Comparison of ENCODE assay signal across 8 cellular contexts in genomic region chr1:45493116-45493697, GRCh38. TPM values are rescaled to one million over a fixed set of nuclear protein-coding genes. Genes with fewer than 3 reads are reported as not detected.
DNase-seq lines count a peak whose midpoint lies in the region; ATAC-seq, FAIRE-seq and TF ChIP-seq lines count a peak whose summit lies in the region.

No MANE protein-coding gene starts in this region.

- no peaks in the 10 kb centered on the region for H3K27me3 ChIP-seq in WERI-Rb-1 (ENCODE audit: insufficient read depth, low read depth, severe bottlenecking)

- H3K36me3 ChIP-seq in WERI-Rb-1, result no peaks in the 10 kb centered on the region

- no peak for TF ChIP-seq EP300 in A549 (IDR thresholded peaks at IDR 0.05)

- H3K9me3 ChIP-seq in A549 (no peaks in the 10 kb centered on the region), WERI-Rb-1 (ENCODE audit: severe bottlenecking) (no peaks in the 10 kb centered on the region)

- DNase-seq in A549 (ENCODE audit: low read depth in 1 of 2, low spot score in 1 of 2), result peak in 1 of 2 experiments; percentile 53
- peak; percentile 20 for DNase-seq in GF-D8 (lab: John Stamatoyannopoulos, UW)
- peak; percentile 30 to 43 for DNase-seq in NCI-H1930 (lab: John Stamatoyannopoulos, UW)
- DNase-seq in WERI-Rb-1, result peak; percentile 63
- DNase-seq in dermis microvascular lymphatic vessel endothelial cell (ENCODE audit: low read depth in 2 of 2), result peak; percentile 63 to 75
- DNase-seq in naive B cell, result peak; percentile 60

- no peak overlapping the region for H3K4me3 ChIP-seq in A549
- H3K4me3 ChIP-seq in WERI-Rb-1 (ENCODE audit: low read depth, low read length), result no peak overlapping the region

- TF ChIP-seq CTCF in A549 (IDR thresholded peaks at IDR 0.05) (peak; percentile 67), WERI-Rb-1 (IDR thresholded peaks at IDR 0.05; ENCODE audit: low read depth, low read length) (peak; percentile 47; the same call in 1 of the 2 replicates)

- POLR2A ChIA-PET in A549 (lab: Yijun Ruan, JAX), result interaction anchor here (0.5 to 1.0 kb wide), 2 partner anchors 13 to 29 kb away, joined by 3 to 6 read pairs; partner anchors contain the start of gene PRDX1

- ATAC-seq in A549 (no peak), naive B cell (ENCODE audit: low read depth in 2 of 2) (no peak), GM21447 (IDR thresholded peaks at IDR 0.05; ENCODE audit: unreplicated experiment) (no peak), GM18517 (IDR thresholded peaks at IDR 0.05; ENCODE audit: unreplicated experiment) (no peak)

- 14% methylated on average over 2 of the region's 2 CpGs for WGBS in A549 (ENCODE audit: missing lambda C conversion rate)

- H3K27ac Mint-ChIP-seq in naive B cell, result peak overlapping the region in 4 of 6 donors; percentile 64 to 95 (median 78)

- no peak for TF ChIP-seq POLR2A in A549 (IDR thresholded peaks at IDR 0.05; ENCODE audit: low read length)

- H3K4me1 Mint-ChIP-seq in naive B cell, result peaks cover 8 to 19% (median 16%) of the 10 kb centered on the region in 3 donors

- TF ChIP-seq RAD21 in A549 (conservative IDR thresholded peaks at IDR 0.05 in 1 of 2, IDR thresholded peaks at IDR 0.05 in 1 of 2), result peak; percentile 73 to 78

- H3K27me3 Mint-ChIP-seq in naive B cell, result no peaks in the 10 kb centered on the region

- FAIRE-seq in A549 (lab: Jason Lieb, UNC), result no peak

- no peaks in the 10 kb centered on the region for H3K9me3 Mint-ChIP-seq in naive B cell

- no peak overlapping the region for H3K27ac ChIP-seq in A549
- no peak overlapping the region for H3K27ac ChIP-seq in WERI-Rb-1

- H3K4me2 ChIP-seq in A549, result no peak overlapping the region

- H3K4me3 Mint-ChIP-seq in naive B cell, result peak overlapping the region in 6 of 8 donors; percentile 29 to 81 (median 56)

- peaks cover 0 to 15% of the 10 kb centered on the region in 2 donors for H3K36me3 Mint-ChIP-seq in naive B cell

- CTCF ChIA-PET in A549 (lab: Yijun Ruan, JAX), result interaction anchor here (0.6 to 8.0 kb wide), 40 partner anchors 10 to 781 kb away, joined by 3 to 157 read pairs (median 4); partner anchors contain the start of genes MUTYH, PRDX1, TOE1 and UROD

- H3K4me1 ChIP-seq in A549, result no peaks in the 10 kb centered on the region; the same call in 2 of the 3 replicates

TF ChIP-seq in A549, 52 proteins besides CTCF, POLR2A, EP300 and RAD21:
- TF ChIP-seq MYC (IDR thresholded peaks at IDR 0.05; ENCODE audit: borderline replicate concordance, low read length), result no peak
- peak; percentile 78 for TF ChIP-seq SMC3 (IDR thresholded peaks at IDR 0.05)

RNA-seq across cellular contexts. Expression of gene TESK2, which starts 2.2 kb away (rescaled TPM):
- polyA plus RNA-seq in A549 (2011; rRNA removed) (0.48 and 0.58 TPM in 2 replicates), A549 (2017; fragmentation: RNase III; extraction: RNeasy Plus Mini Kit Qiagen cat#74134 plus additional on column Dnase treatment) (0.22 to 0.28 TPM (median 0.26 TPM) in 3 replicates), naive B cell (ENCODE audit: low read depth in 6 of 6) (10 to 100 TPM in 5 of 6 donors, 1 to 10 TPM in 1; 9.0 to 20.1 (median 12.9) TPM)
- polyA plus RNA-seq in A549 (2012; cell fraction: cytosol; rRNA removed), result 0.26 and 0.27 TPM in 2 replicates
- polyA plus RNA-seq in A549 (2012; cell fraction: nucleus; rRNA removed), result 0.49 and 0.53 TPM in 2 replicates
- 0.49 and 0.58 TPM in 2 replicates for polyA minus RNA-seq in A549 (2011; rRNA and poly(A)+ RNA removed)
- 4.2 and 5.9 TPM in 2 replicates for total RNA-seq in dermis microvascular lymphatic vessel endothelial cell

RNA-seq across cellular contexts. Expression of gene CCDC163, which starts 6.7 kb away (rescaled TPM):
- polyA plus RNA-seq in A549 (2011; rRNA removed) (4.0 and 5.3 TPM in 2 replicates), A549 (2017; fragmentation: RNase III; extraction: RNeasy Plus Mini Kit Qiagen cat#74134 plus additional on column Dnase treatment) (1.8 to 2.6 TPM (median 2.4 TPM) in 3 replicates), naive B cell (ENCODE audit: low read depth in 6 of 6) (1 to 10 TPM; 1.6 to 6.8 (median 5.1) TPM)
- polyA plus RNA-seq in A549 (2012; cell fraction: cytosol; rRNA removed), result 1.8 and 2.0 TPM in 2 replicates
- 3.0 and 4.2 TPM in 2 replicates for polyA plus RNA-seq in A549 (2012; cell fraction: nucleus; rRNA removed)
- polyA minus RNA-seq in A549 (2011; rRNA and poly(A)+ RNA removed), result 2.9 and 3.4 TPM in 2 replicates
- 0.25 and 0.64 TPM in 2 replicates for total RNA-seq in dermis microvascular lymphatic vessel endothelial cell

RNA-seq across cellular contexts. Expression of gene MMACHC, which starts 6.9 kb away (rescaled TPM):
- polyA plus RNA-seq in A549 (2011; rRNA removed), result 2.3 and 2.7 TPM in 2 replicates
- polyA plus RNA-seq in A549 (2012; cell fraction: cytosol; rRNA removed), result 1.3 and 1.4 TPM in 2 replicates
- polyA plus RNA-seq in A549 (2012; cell fraction: nucleus; rRNA removed), result 1.5 and 1.7 TPM in 2 replicates
- 3.0 to 4.0 TPM (median 3.6 TPM) in 3 replicates for polyA plus RNA-seq in A549 (2017; fragmentation: RNase III; extraction: RNeasy Plus Mini Kit Qiagen cat#74134 plus additional on column Dnase treatment)
- 10.8 and 15.0 TPM in 2 replicates for polyA minus RNA-seq in A549 (2011; rRNA and poly(A)+ RNA removed)
- 1.2 and 1.3 TPM in 2 replicates for total RNA-seq in dermis microvascular lymphatic vessel endothelial cell
- polyA plus RNA-seq in naive B cell (ENCODE audit: low read depth in 6 of 6), result 1 to 10 TPM in 1 of 6 donors, under 1 TPM in 4, not detected in 1; 0.20 to 1.5 (median 0.41) TPM

RNA-seq across cellular contexts. Expression of gene PRDX1, which starts 28.5 kb away (rescaled TPM):
- 2,329 and 2,391 TPM in 2 replicates for polyA plus RNA-seq in A549 (2011; rRNA removed)
- polyA plus RNA-seq in A549 (2012; cell fraction: cytosol; rRNA removed), result 1,294 and 1,330 TPM in 2 replicates
- polyA plus RNA-seq in A549 (2012; cell fraction: nucleus; rRNA removed), result 406 and 749 TPM in 2 replicates
- 2,513 to 2,709 TPM (median 2,555 TPM) in 3 replicates for polyA plus RNA-seq in A549 (2017; fragmentation: RNase III; extraction: RNeasy Plus Mini Kit Qiagen cat#74134 plus additional on column Dnase treatment)
- polyA minus RNA-seq in A549 (2011; rRNA and poly(A)+ RNA removed), result 487 and 549 TPM in 2 replicates
- total RNA-seq in dermis microvascular lymphatic vessel endothelial cell, result 625 and 802 TPM in 2 replicates
- 100 to 1,000 TPM; 171 to 239 (median 203) TPM for polyA plus RNA-seq in naive B cell (ENCODE audit: low read depth in 6 of 6)

RNA-seq across cellular contexts. Expression of gene AKR1A1, which starts 57.4 kb away (rescaled TPM):
- polyA plus RNA-seq in A549 (2011; rRNA removed) (110 and 139 TPM in 2 replicates), A549 (2017; fragmentation: RNase III; extraction: RNeasy Plus Mini Kit Qiagen cat#74134 plus additional on column Dnase treatment) (77.3 to 92.8 TPM (median 89.0 TPM) in 3 replicates), naive B cell (ENCODE audit: low read depth in 6 of 6) (100 to 1,000 TPM; 123 to 249 (median 130) TPM)
- 116 and 122 TPM in 2 replicates for polyA plus RNA-seq in A549 (2012; cell fraction: cytosol; rRNA removed)
- 105 and 119 TPM in 2 replicates for polyA plus RNA-seq in A549 (2012; cell fraction: nucleus; rRNA removed)
- 110 and 117 TPM in 2 replicates for polyA minus RNA-seq in A549 (2011; rRNA and poly(A)+ RNA removed)
- total RNA-seq in dermis microvascular lymphatic vessel endothelial cell, result 185 and 277 TPM in 2 replicates

Comparison
In these comparisons a context has a peak if more than half of its experiments do, and no peak if none do; other contexts are left out.
1. RNA of gene TESK2, which starts 2.2 kb away (polyA plus RNA-seq): 9.0 to 20.1 TPM in naive B cell; 0.22 to 0.58 TPM in A549; every median in the first group is over 4 times any median in the second.